ENCODE assay signal across 1 cellular context in the genomic region with DNA sequence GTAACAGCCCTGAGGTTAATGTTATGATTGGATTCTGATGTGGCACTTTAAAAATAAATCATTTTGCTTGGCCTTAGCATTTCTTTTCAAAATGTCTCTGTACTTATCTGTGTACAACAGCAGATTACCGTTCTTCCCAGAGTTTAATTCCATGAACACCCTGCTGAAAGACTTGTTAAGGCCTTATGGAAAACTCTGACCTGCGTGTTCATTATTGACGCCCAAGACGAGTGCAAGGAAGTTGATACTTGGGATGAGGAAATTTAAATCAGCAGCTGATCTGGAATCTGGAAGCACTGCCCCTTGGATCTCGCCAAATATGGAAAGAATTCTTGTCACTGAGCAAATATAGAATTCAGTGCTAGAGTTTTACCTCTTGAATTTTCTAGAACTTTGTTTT.
TF ChIP-seq lines count a peak whose summit lies in the region.

No MANE protein-coding gene starts in this region.

TF ChIP-seq in HepG2, 621 proteins besides CTCF, POLR2A, EP300 and RAD21 (continued from another document):
- TF ChIP-seq ZNF367 (CRISPR knock-in tag; IDR thresholded peaks at IDR 0.05; ENCODE audit: borderline replicate concordance), result no peak
- no peak for TF ChIP-seq PHB2 (IDR thresholded peaks at IDR 0.05; ENCODE audit: partially characterized antibody)
- TF ChIP-seq ZNF326 (CRISPR knock-in tag; IDR thresholded peaks at IDR 0.05; ENCODE audit: borderline replicate concordance), result no peak
- TF ChIP-seq ZC3H4 (CRISPR knock-in tag; IDR thresholded peaks at IDR 0.05; ENCODE audit: borderline replicate concordance), result no peak
- TF ChIP-seq TBX3 (IDR thresholded peaks at IDR 0.05; ENCODE audit: borderline replicate concordance), result no peak
- TF ChIP-seq MTA3 (CRISPR knock-in tag; IDR thresholded peaks at IDR 0.05), result no peak
